Comparison of ENCODE assay signal across 22 cellular contexts in genomic region chr12:96912261-96912660, GRCh38. TPM values are rescaled to one million over a fixed set of nuclear protein-coding genes. Genes with fewer than 3 reads are reported as not detected.
DNase-seq lines count a peak whose midpoint lies in the region; ATAC-seq, FAIRE-seq and TF ChIP-seq lines count a peak whose summit lies in the region.
"Had no signal": no experiment of that assay in that cellular context is flagged by ENCODE, and none has a peak within 500 bp of the region (broad histone marks: within the 10 kb centered on the region; RNA-seq: fewer than 3 reads in every experiment).

No MANE protein-coding gene starts in this region.

- no peak overlapping the region for H3K4me3 ChIP-seq in HepG2 (replicated peaks in 1 of 3; ENCODE audit: insufficient read depth in 1 of 3, low read depth in 2 of 3, low read length in 3 of 3)
- H3K4me3 ChIP-seq in right lobe of liver = no peak overlapping the region
- peak overlapping the region; percentile 19 for H3K4me3 ChIP-seq in Loucy (ENCODE audit: low read length, poor library complexity, severe bottlenecking)

- peaks cover 4% of the 10 kb centered on the region for H3K9me3 Mint-ChIP-seq in nephron
- no peaks in the 10 kb centered on the region for H3K9me3 Mint-ChIP-seq in osteocyte (ENCODE audit: unreplicated experiment)
- peaks cover 3% of the 10 kb centered on the region for H3K9me3 Mint-ChIP-seq in Calu3 (ENCODE audit: low read depth, unreplicated experiment)
- H3K9me3 Mint-ChIP-seq: CD8-positive, alpha-beta T cell had no signal

- peaks cover 39% of the 10 kb centered on the region for H3K36me3 Mint-ChIP-seq in nephron (ENCODE audit: low read depth)
- peaks cover 3% of the 10 kb centered on the region for H3K36me3 Mint-ChIP-seq in osteocyte (ENCODE audit: unreplicated experiment)
- peaks cover 38% of the 10 kb centered on the region for H3K36me3 Mint-ChIP-seq in Calu3 (ENCODE audit: insufficient read depth, unreplicated experiment)

- no peak for FAIRE-seq in HepG2 (lab: Jason Lieb, UNC)
- FAIRE-seq: GM18507 had no signal

- no peaks in the 10 kb centered on the region for H3K9me2 ChIP-seq in Loucy (replicated peaks; ENCODE audit: low read depth, low read length)

- ATAC-seq in HepG2 = no peak
- no peak for ATAC-seq in right lobe of liver
- ATAC-seq: CD8-positive, alpha-beta T cell; Panc1 had no signal

- no peaks in the 10 kb centered on the region for H3K27me3 Mint-ChIP-seq in nephron (ENCODE audit: low read depth)
- H3K27me3 Mint-ChIP-seq in osteocyte (ENCODE audit: unreplicated experiment) = no peaks in the 10 kb centered on the region
- H3K27me3 Mint-ChIP-seq in Calu3 (ENCODE audit: unreplicated experiment) = no peaks in the 10 kb centered on the region
- H3K27me3 Mint-ChIP-seq: B cell had no signal

- H3K27ac Mint-ChIP-seq in nephron (peak overlapping the region in 2 of 3 experiments; percentile 81 to 85), osteocyte (ENCODE audit: unreplicated experiment) (no peak overlapping the region), Calu3 (ENCODE audit: unreplicated experiment) (no peak overlapping the region)
- H3K27ac Mint-ChIP-seq: B cell had no signal

- no peaks in the 10 kb centered on the region for H3K9me3 ChIP-seq in HepG2 (ENCODE audit: low read length)
- no peaks in the 10 kb centered on the region for H3K9me3 ChIP-seq in right lobe of liver
- H3K9me3 ChIP-seq in Loucy (ENCODE audit: insufficient read depth, low read depth, low read length) = no peaks in the 10 kb centered on the region

- TF ChIP-seq POLR2A in HepG2 (IDR thresholded peaks at IDR 0.05; ENCODE audit: insufficient read depth in 1 of 2, low read depth in 2 of 2, low read length in 2 of 2) (no peak), right lobe of liver (IDR thresholded peaks at IDR 0.05) (no peak)

- H2AFZ ChIP-seq in HepG2 (ENCODE audit: low read length) (no peak overlapping the region), Loucy (ENCODE audit: low read length) (no peak overlapping the region)

- H3K4me2 ChIP-seq in HepG2 (ENCODE audit: low read depth, low read length) = no peak overlapping the region
- H3K4me2 ChIP-seq in Loucy (ENCODE audit: low read depth, low read length, poor library complexity, severe bottlenecking) = peak overlapping the region; percentile 92

- H3F3A ChIP-seq in Loucy (ENCODE audit: low read depth) = no peaks in the 10 kb centered on the region

- peaks cover 16% of the 10 kb centered on the region for H3K4me1 ChIP-seq in HepG2 (ENCODE audit: insufficient read depth, low read length)
- H3K4me1 ChIP-seq in right lobe of liver = peaks cover 0 to 6% (median 0%) of the 10 kb centered on the region in 4 donors
- H3K4me1 ChIP-seq in Loucy (ENCODE audit: insufficient read depth, low read length, poor library complexity, severe bottlenecking) = peaks cover 53% of the 10 kb centered on the region

- H3K9ac ChIP-seq in HepG2 (ENCODE audit: insufficient read depth, low read depth, low read length) (no peak overlapping the region), Loucy (ENCODE audit: low read depth, low read length, poor library complexity, severe bottlenecking) (no peak overlapping the region)

- H3K27ac ChIP-seq in HepG2 (ENCODE audit: extremely low read length, insufficient read depth, low read length) (no peak overlapping the region), right lobe of liver (no peak overlapping the region)
- H3K27ac ChIP-seq: C4-2B, HL-60, RWPE1 had no signal

- H4K20me1 ChIP-seq in HepG2 (ENCODE audit: insufficient read depth, low read length) = no peaks in the 10 kb centered on the region
- H4K20me1 ChIP-seq in Loucy (ENCODE audit: insufficient read depth, low read length, poor library complexity, severe bottlenecking) = peaks cover 41% of the 10 kb centered on the region

- no peak for TF ChIP-seq RAD21 in HepG2 (CRISPR knock-in tag; IDR thresholded peaks at IDR 0.05)

- H3K79me2 ChIP-seq in HepG2 (ENCODE audit: insufficient read depth, low read length) = peaks cover 15% of the 10 kb centered on the region
- H3K79me2 ChIP-seq in Loucy (ENCODE audit: insufficient read depth, low read length) = peaks cover 86% of the 10 kb centered on the region

- no peak for TF ChIP-seq EP300 in HepG2 (IDR thresholded peaks at IDR 0.05; ENCODE audit: low read depth in 2 of 2, low read length in 2 of 2)
- TF ChIP-seq EP300 in HepG2 (CRISPR knock-in tag; IDR thresholded peaks at IDR 0.05; ENCODE audit: borderline replicate concordance) = no peak

- POLR2A ChIA-PET in HepG2 (lab: Yijun Ruan, JAX) = no interaction called here

- BruUV-seq in HepG2 (replicated peaks; lab: Mats Ljungman, UMichigan) = no TSS peak
- no TSS peak for BruUV-seq in Calu3 (replicated peaks; lab: Mats Ljungman, UMichigan)

- intact Hi-C loops in HepG2 (cut with micrococcal nuclease; ENCODE audit: unreplicated experiment) = no loop called here
- intact Hi-C loops in right lobe of liver (cut with DNase I) = no loop called here
- intact Hi-C loops in Calu3 (cut with micrococcal nuclease; ENCODE audit: unreplicated experiment) = no loop called here

- peaks cover 34% of the 10 kb centered on the region for H3K4me1 Mint-ChIP-seq in nephron
- peaks cover 20% of the 10 kb centered on the region for H3K4me1 Mint-ChIP-seq in osteocyte (ENCODE audit: unreplicated experiment)
- peaks cover 28% of the 10 kb centered on the region for H3K4me1 Mint-ChIP-seq in Calu3 (ENCODE audit: low read depth, unreplicated experiment)

- no peak for DNase-seq in HepG2 (ENCODE audit: low spot score)
- DNase-seq in right lobe of liver = no peak
- DNase-seq in osteocyte (ENCODE audit: extremely low spot score, unreplicated experiment) = no peak
- DNase-seq in GM13977 (ENCODE audit: low spot score) = no peak
- no peak for DNase-seq in Calu3
- DNase-seq: CD8-positive, alpha-beta T cell; DMS153; H7; KBM-7; MM.1S; NCI-H2029; NCI-H2227 treated with DMSO at 0.1 percent for 48 hours; NCI-H526 treated with DMSO at 0.1 percent for 48 hours; SHP77 treated with DMSO at 0.1 percent for 48 hours had no signal

- TF ChIP-seq CTCF in HepG2 (CRISPR knock-in tag; IDR thresholded peaks at IDR 0.05) (no peak), right lobe of liver (IDR thresholded peaks at IDR 0.05) (no peak), Loucy (conservative IDR thresholded peaks at IDR 0.05; ENCODE audit: low read length) (no peak), nephron (IDR thresholded peaks at IDR 0.05; ENCODE audit: unreplicated experiment in 3 of 3) (no peak), osteocyte (IDR thresholded peaks at IDR 0.05) (no peak), GM13977 (IDR thresholded peaks at IDR 0.05; ENCODE audit: extremely low read depth, insufficient read depth, missing control alignments) (no peak), Calu3 (IDR thresholded peaks at IDR 0.05; ENCODE audit: unreplicated experiment) (no peak)

- CTCF ChIA-PET in HepG2 (lab: Yijun Ruan, JAX; ENCODE audit: low intra/inter-chr PET ratio, low total read pairs) = no interaction called here
- CTCF ChIA-PET in Calu3 (lab: Charles Lee) = no interaction called here

- H3K36me3 ChIP-seq in HepG2 (replicated peaks in 1 of 2; ENCODE audit: control insufficient read depth in 1 of 2, insufficient read depth in 2 of 2, low read length in 2 of 2) = peaks cover 0 to 2% of the 10 kb centered on the region in 2 experiments; a peak in 2 of 5 replicates
- H3K36me3 ChIP-seq in right lobe of liver = no peaks in the 10 kb centered on the region
- no peaks in the 10 kb centered on the region for H3K36me3 ChIP-seq in Loucy (ENCODE audit: insufficient read depth, low read length)

- no peaks in the 10 kb centered on the region; a peak in 1 of 5 replicates for H3K27me3 ChIP-seq in HepG2 (ENCODE audit: control insufficient read depth in 1 of 2, insufficient read depth in 2 of 2, low read length in 2 of 2)
- no peaks in the 10 kb centered on the region for H3K27me3 ChIP-seq in right lobe of liver
- H3K27me3 ChIP-seq in Loucy (ENCODE audit: insufficient read depth, low read length, poor library complexity, severe bottlenecking) = no peaks in the 10 kb centered on the region

- in situ Hi-C loops in HepG2 (cut with HindIII; ENCODE audit: extremely low pct_ligation_motif_present, low pct_unique_long_range_greater_than_20kb) (no loop called here), GM13977 (cut with MboI; ENCODE audit: low pct_unique_long_range_greater_than_20kb, low sequenced_read_pairs, unreplicated experiment) (no loop called here)

- H3K4me3 Mint-ChIP-seq in nephron (peak overlapping the region in 1 of 3 experiments; percentile 48), osteocyte (ENCODE audit: unreplicated experiment) (no peak overlapping the region), Calu3 (ENCODE audit: low read depth, unreplicated experiment) (no peak overlapping the region)
- H3K4me3 Mint-ChIP-seq: B cell; CD8-positive, alpha-beta T cell had no signal

- WGBS in HepG2 (ENCODE audit: low lambda C conversion rate) = 91% methylated on average over 2 of the region's 2 CpGs
- 78% methylated on average over 2 of the region's 2 CpGs for WGBS in right lobe of liver (ENCODE audit: insufficient coverage, low coverage, low lambda C conversion rate, missing lambda C conversion rate)

RNA-seq across cellular contexts. Expression of gene NEDD1, which starts 5.2 kb away (rescaled TPM):
- total RNA-seq in HepG2 (2016; rRNA removed; fragmentation: Illumina TruSeq; extraction: Trizol) = 21.5 and 38.8 TPM in 2 replicates
- total RNA-seq in HepG2 (2016; cell fraction: cytosol; rRNA removed; fragmentation: Illumina TruSeq; extraction: Trizol; ENCODE audit: low read depth) = 4.3 and 4.9 TPM in 2 replicates
- 23.9 and 39.3 TPM in 2 replicates for total RNA-seq in HepG2 (2016; cell fraction: insoluble cytoplasmic fraction; rRNA removed; fragmentation: Illumina TruSeq; extraction: Trizol)
- 13.0 and 16.5 TPM in 2 replicates for total RNA-seq in HepG2 (2016; cell fraction: membrane; rRNA removed; fragmentation: Illumina TruSeq; extraction: Trizol)
- 13.5 and 16.7 TPM in 2 replicates for total RNA-seq in HepG2 (2016; cell fraction: nucleus; rRNA removed; fragmentation: Illumina TruSeq; extraction: Trizol)
- 9.6 and 11.2 TPM in 2 replicates for polyA plus RNA-seq in HepG2 (2011; rRNA removed)
- polyA plus RNA-seq in HepG2 (2011; cell fraction: cytosol; rRNA removed) = 4.1 and 7.1 TPM in 2 replicates
- 3.6 and 4.4 TPM in 2 replicates for polyA plus RNA-seq in HepG2 (2011; cell fraction: nucleus; rRNA removed)
- polyA plus RNA-seq in HepG2 (2012) = 7.4 and 10.4 TPM in 2 replicates
- polyA plus RNA-seq in HepG2 (2016; cell fraction: cytosol; fragmentation: Illumina TruSeq; extraction: Trizol; ENCODE audit: low read depth) = 1.4 TPM in 2 replicates
- polyA plus RNA-seq in HepG2 (2016; cell fraction: insoluble cytoplasmic fraction; fragmentation: Illumina TruSeq; extraction: Trizol; ENCODE audit: low read depth) = 23.4 and 25.8 TPM in 2 replicates
- polyA plus RNA-seq in HepG2 (2016; cell fraction: membrane; fragmentation: Illumina TruSeq; extraction: Trizol; ENCODE audit: low read depth) = 4.9 and 5.6 TPM in 2 replicates
- 14.5 and 16.1 TPM in 2 replicates for polyA plus RNA-seq in HepG2 (2016; cell fraction: nucleus; fragmentation: Illumina TruSeq; extraction: Trizol; ENCODE audit: insufficient read depth, low read depth)
- 14.5 and 29.7 TPM in 2 replicates for polyA minus RNA-seq in HepG2 (2011; rRNA and poly(A)+ RNA removed; ENCODE audit: low replicate concordance)
- 14.4 and 14.9 TPM in 2 replicates for polyA minus RNA-seq in HepG2 (2011; cell fraction: cytosol; rRNA and poly(A)+ RNA removed)
- 16.0 and 22.9 TPM in 2 replicates for polyA minus RNA-seq in HepG2 (2011; cell fraction: nucleus; rRNA and poly(A)+ RNA removed)
- 1 to 10 TPM; 2.8 to 8.5 (median 6.4) TPM for total RNA-seq in right lobe of liver
- total RNA-seq in osteocyte = 18.7 and 24.2 TPM in 2 replicates
- 47.5 and 49.0 TPM in 2 replicates for total RNA-seq in Calu3 (2022)

Comparison
In these comparisons a context has a peak if more than half of its experiments do, and no peak if none do; other contexts are left out.
1. H3K27ac Mint-ChIP-seq: peak in nephron (2 of 3); none in osteocyte (single experiment) and Calu3 (single experiment).